In the genomic region with DNA sequence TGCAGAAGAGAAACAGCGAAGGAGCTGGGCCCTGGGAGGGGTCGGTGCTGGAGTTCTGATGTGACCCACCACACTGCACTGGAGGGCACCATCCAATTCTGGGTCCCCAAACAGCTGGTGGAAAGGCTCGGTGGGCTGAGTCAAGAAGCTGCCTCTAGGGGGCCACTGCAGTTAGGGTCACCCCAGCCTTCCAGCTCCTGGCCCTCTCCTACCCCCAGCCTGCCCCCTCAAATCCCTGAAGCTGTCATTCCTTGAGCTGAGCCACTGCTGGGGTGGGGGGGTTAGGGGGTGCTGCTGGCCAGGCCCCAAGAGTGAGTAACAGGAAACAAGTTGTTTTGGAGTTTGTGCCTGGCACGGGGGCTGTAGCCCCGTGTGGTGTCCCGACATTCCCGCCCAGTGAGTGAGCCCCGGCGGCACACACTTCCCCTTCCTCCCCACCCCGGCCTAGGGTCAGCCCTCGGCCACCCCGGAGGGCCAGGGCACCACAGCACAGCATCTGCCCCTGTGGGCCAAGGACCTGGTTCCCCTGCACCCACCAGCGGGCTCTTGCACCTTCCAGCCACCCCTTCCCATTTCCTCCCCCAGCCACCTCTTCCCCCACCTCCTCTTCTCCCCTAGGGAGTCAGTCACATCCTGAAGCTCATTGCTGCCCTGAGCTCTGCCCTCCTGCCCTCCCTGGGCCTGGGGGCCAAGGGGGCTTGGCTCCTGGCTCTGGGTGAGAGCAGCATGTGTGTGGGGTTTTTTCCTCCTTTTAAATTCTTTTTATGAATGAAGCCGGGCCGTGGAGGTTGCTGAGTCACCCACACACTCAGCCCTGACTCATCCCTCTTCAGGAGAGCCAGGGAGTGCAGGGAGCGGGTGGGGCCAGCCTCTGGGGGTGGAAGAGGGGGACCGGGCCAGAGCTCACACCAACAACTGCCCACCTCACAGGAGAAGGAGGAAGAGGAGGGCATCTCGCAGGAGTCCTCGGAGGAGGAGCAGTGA, we compare ENCODE assay signal across 8 cellular contexts. TPM values are rescaled to one million over a fixed set of nuclear protein-coding genes. Genes with fewer than 3 reads are reported as not detected.
DNase-seq lines count a peak whose midpoint lies in the region; ATAC-seq and TF ChIP-seq lines count a peak whose summit lies in the region.

No MANE protein-coding gene starts in this region.

- ATAC-seq in GM21619 (IDR thresholded peaks at IDR 0.05; ENCODE audit: unreplicated experiment): no peak

- TF ChIP-seq CTCF in 22Rv1 (IDR thresholded peaks at IDR 0.05): peak; percentile 15; the same call in 1 of the 2 replicates
- TF ChIP-seq CTCF in GM12865 (IDR thresholded peaks at IDR 0.05; ENCODE audit: insufficient read depth, low read depth, low read length, missing control alignments): peak; percentile 27

- H3K4me3 ChIP-seq in GM12865 (ENCODE audit: low read depth, low read length): no peak overlapping the region

- H3K27ac ChIP-seq in 22Rv1: no peak overlapping the region

- DNase-seq in GM12865 (ENCODE audit: low read depth): no peak
- peak; percentile 98 for DNase-seq in RPMI7951 (ENCODE audit: low read depth)
- peak; percentile 95 for DNase-seq in astrocyte of the hippocampus (ENCODE audit: low read depth, low spot score)
- DNase-seq in hepatic stellate cell (ENCODE audit: low spot score): peak; percentile 98
- DNase-seq in stimulated activated CD4-positive, alpha-beta T cell treated with anti-CD3 and anti-CD28 coated beads, Interleukin-2, amount 100 ng/mL, for 24 hours: peak; percentile 72 to 76
- DNase-seq in NCI-H1930 (lab: John Stamatoyannopoulos, UW): no peak

RNA-seq across cellular contexts. Expression of a gene that starts 4.6 kb away (rescaled TPM):
- total RNA-seq in RPMI7951 (2014; rRNA removed; shearing (Covaris generic)): 79.9 and 84.0 TPM in 2 replicates

RNA-seq across cellular contexts. Expression of a gene that starts 7.5 kb away (rescaled TPM):
- total RNA-seq in RPMI7951 (2014; rRNA removed; shearing (Covaris generic)): 361 and 398 TPM in 2 replicates

Comparison
In these comparisons a context has a peak if more than half of its experiments do, and no peak if none do; other contexts are left out.
1. DNase-seq: peak in RPMI7951 (single experiment), astrocyte of the hippocampus (single experiment), hepatic stellate cell (single experiment) and stimulated activated CD4-positive, alpha-beta T cell treated with anti-CD3 and anti-CD28 coated beads, Interleukin-2, amount 100 ng/mL, for 24 hours (2 of 2); none in GM12865 (single experiment) and NCI-H1930 (0 of 2).